ENCODE assay signal across 17 cellular contexts in the genomic region with DNA sequence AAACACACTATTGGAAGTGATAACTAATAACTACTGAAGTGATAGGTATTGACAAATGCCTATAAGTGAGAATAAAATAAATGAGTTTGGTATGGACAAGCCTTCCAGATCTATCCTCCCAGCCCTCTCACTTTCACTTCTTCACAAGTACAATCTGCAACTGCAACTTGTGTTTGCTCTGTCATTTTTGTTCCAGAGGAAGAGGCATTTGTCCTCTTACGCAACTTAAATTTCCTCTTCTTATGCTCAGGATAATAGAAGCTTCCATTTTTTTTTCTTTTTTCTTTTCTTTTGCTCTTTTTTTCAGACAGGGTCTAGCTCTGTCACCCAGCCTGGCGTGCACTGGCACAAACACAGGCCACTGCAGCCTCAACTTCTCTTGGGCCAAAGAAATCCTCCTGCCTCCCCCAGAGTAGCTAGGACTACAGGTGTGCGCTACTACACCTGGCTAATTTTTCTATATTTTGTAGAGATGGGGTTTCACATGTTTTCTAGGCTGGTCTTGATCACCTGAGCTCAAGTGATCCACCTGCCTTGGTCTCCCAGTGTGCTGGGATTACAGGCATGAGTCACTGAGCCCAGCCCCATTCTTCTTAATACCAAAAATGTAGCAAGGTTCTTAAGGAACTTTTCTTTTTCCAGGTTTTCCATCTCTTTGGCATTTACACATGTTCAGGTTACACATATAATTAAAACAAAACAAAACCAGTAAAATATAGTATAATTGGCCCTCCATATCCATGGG.
DNase-seq lines count a peak whose midpoint lies in the region; TF ChIP-seq lines count a peak whose summit lies in the region.
"Had no signal": no experiment of that assay in that cellular context is flagged by ENCODE, and none has a peak within 500 bp of the region (broad histone marks: within the 10 kb centered on the region; RNA-seq: fewer than 3 reads in every experiment).

No MANE protein-coding gene starts in this region.

- no TSS peak for BruUV-seq in A673 (replicated peaks; lab: Mats Ljungman, UMichigan)

- no peak for TF ChIP-seq POLR2A in Peyer's patch (IDR thresholded peaks at IDR 0.05)

- H3K27ac ChIP-seq in A673 (ENCODE audit: low read depth, low read length, poor library complexity, severe bottlenecking) (no peak overlapping the region), Peyer's patch (no peak overlapping the region), substantia nigra (ENCODE audit: low read depth, low read length, poor library complexity, severe bottlenecking) (no peak overlapping the region)

- H3K4me3 ChIP-seq in A673 (ENCODE audit: low read depth, low read length, poor library complexity, severe bottlenecking) (no peak overlapping the region), adipocyte (ENCODE audit: low read length) (peak overlapping the region; percentile 35), Peyer's patch (no peak overlapping the region)

- TF ChIP-seq EP300 in Ishikawa (IDR thresholded peaks at IDR 0.05; ENCODE audit: borderline replicate concordance) = no peak

- intact Hi-C loops in A673 (cut with micrococcal nuclease; ENCODE audit: unreplicated experiment) = no loop called here

- H3K36me3 ChIP-seq in A673 (ENCODE audit: insufficient read depth, low read length, poor library complexity, severe bottlenecking) (no peaks in the 10 kb centered on the region), adipocyte (ENCODE audit: control insufficient read depth, insufficient read depth, low read length, severe bottlenecking) (no peaks in the 10 kb centered on the region), Peyer's patch (no peaks in the 10 kb centered on the region)

- no peak overlapping the region for H3K9ac ChIP-seq in adipocyte (ENCODE audit: low read length)

- CTCF ChIA-PET in A673 (lab: Charles Lee) = interaction anchor here (0.7 to 0.9 kb wide), 2 partner anchors 16 to 70 kb away, joined by 3 to 4 read pairs; no protein-coding TSS in a partner anchor

- H3K9me3 ChIP-seq in A673 (ENCODE audit: low read depth, low read length, poor library complexity, severe bottlenecking) (no peaks in the 10 kb centered on the region), adipocyte (ENCODE audit: control insufficient read depth, low read length) (no peaks in the 10 kb centered on the region), Peyer's patch (no peaks in the 10 kb centered on the region)

- TF ChIP-seq CTCF in A673 (conservative IDR thresholded peaks at IDR 0.05; ENCODE audit: low read depth, low read length) = no peak
- no peak for TF ChIP-seq CTCF in Peyer's patch (IDR thresholded peaks at IDR 0.05)

- DNase-seq in A673 (ENCODE audit: low spot score) (peak; percentile 39), adipocyte (ENCODE audit: low read depth) (peak; percentile 46), iris pigment epithelial cell (ENCODE audit: low read depth) (peak; percentile 63), AG08395 (ENCODE audit: low spot score) (no peak), UCSD-AML1 (lab: John Stamatoyannopoulos, UW; ENCODE audit: unreplicated experiment) (no peak), Peyer's patch (no peak), substantia nigra (lab: John Stamatoyannopoulos, UW) (no peak)
- DNase-seq: activated CD4-positive, alpha-beta T cell treated with anti-CD3 and anti-CD28 coated beads for 4 hours; activated CD8-positive, alpha-beta memory T cell treated with anti-CD3 and anti-CD28 coated beads, Interleukin-2, amount 50 U/mL, for 48 hours; activated naive CD4-positive, alpha-beta T cell; COR-L47; dermis blood vessel endothelial cell; hypothalamus; KG1; NCI-H1417; stimulated activated naive CD8-positive, alpha-beta T cell treated with anti-CD3 and anti-CD28 coated beads, Interleukin-15, amount 100 ng/mL, for 72 hours had no signal

- no peak for TF ChIP-seq RAD21 in Ishikawa (IDR thresholded peaks at IDR 0.05; ENCODE audit: low read depth)

- H3K27me3 ChIP-seq in A673 (replicated peaks; ENCODE audit: insufficient read depth, low read depth, low read length, poor library complexity) (no peaks in the 10 kb centered on the region), adipocyte (replicated peaks; ENCODE audit: control insufficient read depth, insufficient read depth, low read length) (no peaks in the 10 kb centered on the region), Peyer's patch (no peaks in the 10 kb centered on the region)

- POLR2A ChIA-PET in A673 (lab: Charles Lee; ENCODE audit: low non-redundant PET) = no interaction called here

- H3K4me1 ChIP-seq in A673 (ENCODE audit: insufficient read depth, low read length, poor library complexity, severe bottlenecking) = peaks cover 28% of the 10 kb centered on the region
- H3K4me1 ChIP-seq in adipocyte (ENCODE audit: control insufficient read depth, insufficient read depth, low read length) = peaks cover 18% of the 10 kb centered on the region
- H3K4me1 ChIP-seq in Peyer's patch = no peaks in the 10 kb centered on the region

TF ChIP-seq in Ishikawa, 13 proteins besides CTCF, POLR2A, EP300 and RAD21:
- TF ChIP-seq FOXM1 (IDR thresholded peaks at IDR 0.05; ENCODE audit: borderline replicate concordance, low read depth) (no peak), CEBPB (IDR thresholded peaks at IDR 0.05) (peak; percentile 70)

Comparison
In these comparisons a context has a peak if more than half of its experiments do, and no peak if none do; other contexts are left out.
1. DNase-seq: peak in A673 (single experiment), adipocyte (single experiment) and iris pigment epithelial cell (single experiment); none in AG08395 (single experiment), UCSD-AML1 (single experiment), Peyer's patch (0 of 3) and substantia nigra (0 of 49).